ENCODE assay signal across 27 cellular contexts in genomic region chrX:136662104-136662503, GRCh38. TPM values are rescaled to one million over a fixed set of nuclear protein-coding genes. Genes with fewer than 3 reads are reported as not detected.
DNase-seq lines count a peak whose midpoint lies in the region; ATAC-seq and TF ChIP-seq lines count a peak whose summit lies in the region.
"Had no signal": no experiment of that assay in that cellular context is flagged by ENCODE, and none has a peak within 500 bp of the region (broad histone marks: within the 10 kb centered on the region; RNA-seq: fewer than 3 reads in every experiment).

No MANE protein-coding gene starts in this region.

- no peak overlapping the region for H3K4me3 ChIP-seq in Jurkat, Clone E6-1 (ENCODE audit: low read length)
- H3K4me3 ChIP-seq: BLaER1 treated with 17β-estradiol and CSF1 and Interleukin-3, amounts not matched to agents 10 nM and 100 nM; heart right ventricle; right lobe of liver; upper lobe of left lung had no signal

- peaks cover 72% of the 10 kb centered on the region for H3K4me1 Mint-ChIP-seq in activated T-cell treated with anti-CD3 and anti-CD28 coated beads, Interleukin-2, amount 50 U/mL, for 4 hours (ENCODE audit: low read depth)
- H3K4me1 Mint-ChIP-seq in activated T-helper 2 cell treated with anti-CD3 and anti-CD28 coated beads, Interferon-gamma antibody, Interleukin-2, Interleukin-4, amounts not matched to agents 10 μg/mL and 5 μg/mL and 100 μg/mL, durations not matched to agents 14 hours and 24 hours and 36 hours (ENCODE audit: low read depth) = peaks cover 67% of the 10 kb centered on the region
- H3K4me1 Mint-ChIP-seq in natural killer cell = peaks cover 5 to 22% of the 10 kb centered on the region in 2 donors

- TF ChIP-seq CTCF in natural killer cell (IDR thresholded peaks at IDR 0.05) = no peak

- peak overlapping the region; percentile 2 for H3K4me3 Mint-ChIP-seq in activated T-cell treated with anti-CD3 and anti-CD28 coated beads, Interleukin-2, amount 50 U/mL, for 4 hours
- no peak overlapping the region for H3K4me3 Mint-ChIP-seq in activated T-helper 2 cell treated with anti-CD3 and anti-CD28 coated beads, Interferon-gamma antibody, Interleukin-2, Interleukin-4, amounts not matched to agents 10 μg/mL and 5 μg/mL and 100 μg/mL, durations not matched to agents 14 hours and 24 hours and 36 hours (ENCODE audit: low read depth)
- no peak overlapping the region for H3K4me3 Mint-ChIP-seq in natural killer cell
- H3K4me3 Mint-ChIP-seq: neural crest cell had no signal

- intact Hi-C loops in activated T-helper 2 cell treated with anti-CD3 and anti-CD28 coated beads, Interferon-gamma antibody, Interleukin-2, Interleukin-4, amounts not matched to agents 10 μg/mL and 5 μg/mL and 100 μg/mL, durations not matched to agents 14 hours and 24 hours and 36 hours (cut with micrococcal nuclease) = no loop called here
- intact Hi-C loops in natural killer cell (cut with micrococcal nuclease) = no loop called here

- H3K27me3 Mint-ChIP-seq in activated T-cell treated with anti-CD3 and anti-CD28 coated beads, Interleukin-2, amount 50 U/mL, for 4 hours (ENCODE audit: low read depth) = no peaks in the 10 kb centered on the region
- H3K27me3 Mint-ChIP-seq in activated T-helper 2 cell treated with anti-CD3 and anti-CD28 coated beads, Interferon-gamma antibody, Interleukin-2, Interleukin-4, amounts not matched to agents 10 μg/mL and 5 μg/mL and 100 μg/mL, durations not matched to agents 14 hours and 24 hours and 36 hours (ENCODE audit: low read depth) = no peaks in the 10 kb centered on the region
- no peaks in the 10 kb centered on the region for H3K27me3 Mint-ChIP-seq in natural killer cell (ENCODE audit: low read depth in 2 of 2)

- DNase-seq in activated T-cell treated with anti-CD3 and anti-CD28 coated beads, Interleukin-2, amount 50 U/mL, for 4 hours = no peak
- DNase-seq in activated T-cell treated with anti-CD3 and anti-CD28 coated beads for 4 hours (no peak), natural killer cell (no peak), AG08395 (ENCODE audit: low spot score) (no peak), mesenteric fat pad (ENCODE audit: low spot score) (no peak)
- peak; percentile 51 for DNase-seq in Jurkat, Clone E6-1 (ENCODE audit: low read depth, low spot score)
- no peak for DNase-seq in activated T-helper 2 cell treated with anti-CD3 and anti-CD28 coated beads, Interferon-gamma antibody, Interleukin-2, Interleukin-4, amounts not matched to agents 10 μg/mL and 5 μg/mL and 100 μg/mL, durations not matched to agents 14 hours and 24 hours and 36 hours (ENCODE audit: low spot score)
- DNase-seq: activated CD4-positive, alpha-beta T cell treated with anti-CD3 and anti-CD28 coated beads, Interleukin-2, amount 50 U/mL, for 1 hour; amygdala; dermis blood vessel endothelial cell; DMS 273 treated with DMSO at 0.1 percent for 48 hours; heart right ventricle; Karpas-422; MV-4-11; NCI-H1694; NCI-H2171 treated with DMSO at 0.1 percent for 48 hours; NCI-H69; posterior cingulate gyrus; right lobe of liver; upper lobe of left lung had no signal

- no peaks in the 10 kb centered on the region for H3K9me3 Mint-ChIP-seq in activated T-cell treated with anti-CD3 and anti-CD28 coated beads, Interleukin-2, amount 50 U/mL, for 4 hours
- peaks cover 16% of the 10 kb centered on the region for H3K9me3 Mint-ChIP-seq in activated T-helper 2 cell treated with anti-CD3 and anti-CD28 coated beads, Interferon-gamma antibody, Interleukin-2, Interleukin-4, amounts not matched to agents 10 μg/mL and 5 μg/mL and 100 μg/mL, durations not matched to agents 14 hours and 24 hours and 36 hours
- H3K9me3 Mint-ChIP-seq in natural killer cell = peaks cover 0 to 3% of the 10 kb centered on the region in 2 donors

- ATAC-seq in activated T-cell treated with anti-CD3 and anti-CD28 coated beads, Interleukin-2, amount 50 U/mL, for 4 hours = no peak
- ATAC-seq in natural killer cell (peak in 2 of 3 donors; percentile 47 to 49), GM19035 (IDR thresholded peaks at IDR 0.05; ENCODE audit: unreplicated experiment) (no peak)
- ATAC-seq: heart right ventricle, right lobe of liver, Right ventricle myocardium inferior had no signal

- peak overlapping the region; percentile 82 for H3K27ac Mint-ChIP-seq in activated T-helper 2 cell treated with anti-CD3 and anti-CD28 coated beads, Interferon-gamma antibody, Interleukin-2, Interleukin-4, amounts not matched to agents 10 μg/mL and 5 μg/mL and 100 μg/mL, durations not matched to agents 14 hours and 24 hours and 36 hours
- H3K27ac Mint-ChIP-seq in natural killer cell = peak overlapping the region; percentile 62 to 65

- peaks cover 42% of the 10 kb centered on the region for H3K36me3 Mint-ChIP-seq in activated T-cell treated with anti-CD3 and anti-CD28 coated beads, Interleukin-2, amount 50 U/mL, for 4 hours (ENCODE audit: insufficient read depth)
- H3K36me3 Mint-ChIP-seq in activated T-helper 2 cell treated with anti-CD3 and anti-CD28 coated beads, Interferon-gamma antibody, Interleukin-2, Interleukin-4, amounts not matched to agents 10 μg/mL and 5 μg/mL and 100 μg/mL, durations not matched to agents 14 hours and 24 hours and 36 hours (ENCODE audit: low read depth) = peaks cover 86% of the 10 kb centered on the region
- no peaks in the 10 kb centered on the region for H3K36me3 Mint-ChIP-seq in natural killer cell

RNA-seq across cellular contexts. Expression of gene CD40LG, which starts 14.1 kb away (rescaled TPM):
- total RNA-seq in activated T-cell treated with anti-CD3 and anti-CD28 coated beads, Interleukin-2, amount 50 U/mL, for 4 hours = 100 to 1,000 TPM in 2 of 3 donors, 10 to 100 TPM in 1; 99.9 to 139 (median 115) TPM
- polyA plus RNA-seq in Jurkat, Clone E6-1 (2012; ENCODE audit: insufficient read depth, insufficient read length) = 0.64 TPM
- 123 and 127 TPM in 2 replicates for total RNA-seq in activated T-helper 2 cell treated with anti-CD3 and anti-CD28 coated beads, Interferon-gamma antibody, Interleukin-2, Interleukin-4, amounts not matched to agents 10 μg/mL and 5 μg/mL and 100 μg/mL, durations not matched to agents 14 hours and 24 hours and 36 hours
- 1 to 10 TPM in 1 of 3 donors, under 1 TPM in 1, not detected in 1; 0.77 to 1.5 TPM for total RNA-seq in natural killer cell
- not detected for total RNA-seq in mesenteric fat pad
- total RNA-seq: dermis blood vessel endothelial cell, G401, H4, neural crest cell, OCI-LY7, Right ventricle myocardium inferior had no signal

Comparison
In these comparisons a context has a peak if more than half of its experiments do, and no peak if none do; other contexts are left out.
1. ATAC-seq: peak in natural killer cell (2 of 3); none in activated T-cell treated with anti-CD3 and anti-CD28 coated beads, Interleukin-2, amount 50 U/mL, for 4 hours (0 of 2) and GM19035 (single experiment).
2. RNA of gene CD40LG, which starts 14.1 kb away (total RNA-seq): 123 to 127 TPM in activated T-helper 2 cell treated with anti-CD3 and anti-CD28 coated beads, Interferon-gamma antibody, Interleukin-2, Interleukin-4, amounts not matched to agents 10 μg/mL and 5 μg/mL and 100 μg/mL, durations not matched to agents 14 hours and 24 hours and 36 hours and 99.9 to 139 TPM in activated T-cell treated with anti-CD3 and anti-CD28 coated beads, Interleukin-2, amount 50 U/mL, for 4 hours; 0.77 to 1.5 TPM in natural killer cell and not detected in mesenteric fat pad (single experiment); every median in the first group is over 10 times any median in the second.